In genomic region chr17:45257115-45257514, GRCh38 we compare ENCODE assay signal across 1 cellular context.
TF ChIP-seq lines count a peak whose summit lies in the region.

No MANE protein-coding gene starts in this region.

TF ChIP-seq in WTC11, 78 proteins besides CTCF, POLR2A, EP300 and RAD21:
- TF ChIP-seq, protein P1, sequence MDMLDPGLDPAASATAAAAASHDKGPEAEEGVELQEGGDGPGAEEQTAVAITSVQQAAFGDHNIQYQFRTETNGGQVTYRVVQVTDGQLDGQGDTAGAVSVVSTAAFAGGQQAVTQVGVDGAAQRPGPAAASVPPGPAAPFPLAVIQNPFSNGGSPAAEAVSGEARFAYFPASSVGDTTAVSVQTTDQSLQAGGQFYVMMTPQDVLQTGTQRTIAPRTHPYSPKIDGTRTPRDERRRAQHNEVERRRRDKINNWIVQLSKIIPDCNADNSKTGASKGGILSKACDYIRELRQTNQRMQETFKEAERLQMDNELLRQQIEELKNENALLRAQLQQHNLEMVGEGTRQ (CRISPR knock-in tag; IDR thresholded peaks at IDR 0.05): no peak
- TF ChIP-seq JAZF1 (CRISPR knock-in tag; IDR thresholded peaks at IDR 0.05) (no peak), PRDM15 (CRISPR knock-in tag; IDR thresholded peaks at IDR 0.05) (peak; percentile 66; the same call in 1 of the 2 replicates), SMAD3 (CRISPR knock-in tag; IDR thresholded peaks at IDR 0.05; ENCODE audit: borderline replicate concordance) (no peak)
